ENCODE assay signal across 5 cellular contexts in genomic region chr6:28965706-28966105, GRCh38.
"Had no signal": no experiment of that assay in that cellular context is flagged by ENCODE, and none has a peak within 500 bp of the region (broad histone marks: within the 10 kb centered on the region; RNA-seq: fewer than 3 reads in every experiment).

No MANE protein-coding gene starts in this region.

- H3K27ac Mint-ChIP-seq: GM23338, H9 had no signal

- H3K4me2 ChIP-seq: GM23338 had no signal

- H2AFZ ChIP-seq: GM23338 had no signal

- H3K4me3 ChIP-seq: GM23338 had no signal

- H3K4me3 Mint-ChIP-seq: GM23338, H9 had no signal

- DNase-seq: H9, HCEC 1CT, IMR-90, KBM-7 had no signal
